ENCODE assay signal across 26 cellular contexts in the genomic region with DNA sequence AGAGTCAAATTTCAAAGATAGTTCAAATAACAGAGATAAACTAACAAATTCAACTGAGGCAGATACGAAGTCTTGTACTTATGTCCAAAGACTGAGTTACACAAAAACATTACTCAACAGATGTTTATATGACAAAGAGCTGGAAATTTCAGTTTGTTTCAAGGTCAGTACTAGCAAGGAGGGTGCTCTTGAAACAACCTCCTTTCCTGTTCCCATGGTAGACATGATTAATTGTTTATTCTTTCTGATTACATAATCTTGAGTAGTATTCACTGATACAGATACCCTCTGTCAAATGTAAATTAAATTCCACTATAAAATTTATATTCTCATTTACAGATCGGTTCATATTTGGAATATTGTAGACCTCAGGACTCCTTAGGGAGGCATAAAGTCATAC. TPM values are rescaled to one million over a fixed set of nuclear protein-coding genes. Genes with fewer than 3 reads are reported as not detected.
"Had no signal": no experiment of that assay in that cellular context is flagged by ENCODE, and none has a peak within 500 bp of the region (broad histone marks: within the 10 kb centered on the region; RNA-seq: fewer than 3 reads in every experiment).

No MANE protein-coding gene starts in this region.

- H3K36me3 Mint-ChIP-seq: activated naive CD4-positive, alpha-beta T cell treated with anti-CD3 and anti-CD28 coated beads, Interleukin-2, amount 50 U/mL, for 24 hours; mesothelial cell of epicardium; natural killer cell treated with Interleukin-12 subunit alpha and Interleukin-12 subunit beta and Interleukin-15 and Interleukin-18, amount 100 ng/mL, for 72 hours; stimulated activated memory B cell treated with anti-CD40 and anti-IgM and Interleukin-4, amounts not matched to agents 10 μg/mL and 1 μg/mL and 100 μg/mL, for 72 hours had no signal

- H3K36me3 ChIP-seq: breast epithelium, heart right ventricle, lower lobe of right lung, neutrophil, upper lobe of left lung had no signal

- H3K27me3 Mint-ChIP-seq: activated naive CD4-positive, alpha-beta T cell treated with anti-CD3 and anti-CD28 coated beads, Interleukin-2, amount 50 U/mL, for 24 hours; dendritic cell treated with granulocyte-macrophage colony-stimulating factor and Interleukin-4, amounts not matched to agents 40 ng/mL and 50 ng/mL, for 4 days; stimulated activated memory B cell treated with anti-CD40 and anti-IgM and Interleukin-4, amounts not matched to agents 10 μg/mL and 1 μg/mL and 100 μg/mL, for 72 hours had no signal

- ATAC-seq: activated T-cell treated with anti-CD3 and anti-CD28 coated beads, Interleukin-2, amount 50 U/mL, for 72 hours; gastrocnemius medialis; heart right ventricle; left cardiac atrium; natural killer cell treated with Interleukin-12 subunit alpha and Interleukin-12 subunit beta and Interleukin-15 and Interleukin-18, amount 100 ng/mL, for 72 hours; sciatic nerve; stimulated activated memory B cell treated with anti-CD40 and anti-IgM and Interleukin-4, amounts not matched to agents 10 μg/mL and 1 μg/mL and 100 μg/mL, for 72 hours had no signal

- H3K4me3 ChIP-seq: breast epithelium, gastrocnemius medialis, heart right ventricle, lower lobe of right lung, testis, upper lobe of left lung had no signal

- H3K9me3 Mint-ChIP-seq: activated naive CD4-positive, alpha-beta T cell treated with anti-CD3 and anti-CD28 coated beads, Interleukin-2, amount 50 U/mL, for 24 hours; dendritic cell treated with granulocyte-macrophage colony-stimulating factor and Interleukin-4, amounts not matched to agents 40 ng/mL and 50 ng/mL, for 4 days; mesothelial cell of epicardium; stimulated activated memory B cell treated with anti-CD40 and anti-IgM and Interleukin-4, amounts not matched to agents 10 μg/mL and 1 μg/mL and 100 μg/mL, for 72 hours had no signal

- DNase-seq: activated CD4-positive, alpha-beta T cell treated with anti-CD3 and anti-CD28 coated beads, Interleukin-2, amount 50 U/mL, for 1 hour; activated CD4-positive, CD25-positive, alpha-beta regulatory T cell treated with anti-CD3 and anti-CD28 coated beads, Interleukin-2, amount 50 U/mL, for 72 hours; activated gamma-delta T cell; activated T-cell treated with anti-CD3 and anti-CD28 coated beads, Interleukin-2, amount 50 U/mL, for 72 hours; effector memory CD4-positive, alpha-beta T cell; gastrocnemius medialis; heart right ventricle; left cardiac atrium; lower lobe of right lung; stimulated activated CD4-positive, alpha-beta T cell treated with anti-CD3 and anti-CD28 coated beads, Interleukin-4, amount 100 ng/mL, for 24 hours; T-helper 1 cell; T-helper 9 cell; testis; upper lobe of left lung had no signal

- H3K4me1 Mint-ChIP-seq: activated naive CD4-positive, alpha-beta T cell treated with anti-CD3 and anti-CD28 coated beads, Interleukin-2, amount 50 U/mL, for 24 hours; stimulated activated memory B cell treated with anti-CD40 and anti-IgM and Interleukin-4, amounts not matched to agents 10 μg/mL and 1 μg/mL and 100 μg/mL, for 72 hours had no signal

- H3K27ac ChIP-seq: breast epithelium, gastrocnemius medialis, heart right ventricle, lower lobe of right lung, neutrophil, parathyroid adenoma, testis, upper lobe of left lung had no signal

- FAIRE-seq: astrocyte had no signal

- H3K27ac Mint-ChIP-seq: activated naive CD4-positive, alpha-beta T cell treated with anti-CD3 and anti-CD28 coated beads, Interleukin-2, amount 50 U/mL, for 24 hours; activated T-cell treated with anti-CD3 and anti-CD28 coated beads, Interleukin-2, amount 50 U/mL, for 72 hours; dendritic cell treated with granulocyte-macrophage colony-stimulating factor and Interleukin-4, amounts not matched to agents 40 ng/mL and 50 ng/mL, for 4 days; mesothelial cell of epicardium; natural killer cell treated with Interleukin-12 subunit alpha and Interleukin-12 subunit beta and Interleukin-15 and Interleukin-18, amount 100 ng/mL, for 72 hours; stimulated activated memory B cell treated with anti-CD40 and anti-IgM and Interleukin-4, amounts not matched to agents 10 μg/mL and 1 μg/mL and 100 μg/mL, for 72 hours had no signal

- H3K9me3 ChIP-seq: breast epithelium, gastrocnemius medialis, heart right ventricle, lower lobe of right lung, neutrophil, testis, upper lobe of left lung had no signal

- H3K4me3 Mint-ChIP-seq: activated naive CD4-positive, alpha-beta T cell treated with anti-CD3 and anti-CD28 coated beads, Interleukin-2, amount 50 U/mL, for 24 hours; activated T-cell treated with anti-CD3 and anti-CD28 coated beads, Interleukin-2, amount 50 U/mL, for 72 hours; dendritic cell treated with granulocyte-macrophage colony-stimulating factor and Interleukin-4, amounts not matched to agents 40 ng/mL and 50 ng/mL, for 4 days; mesothelial cell of epicardium; natural killer cell treated with Interleukin-12 subunit alpha and Interleukin-12 subunit beta and Interleukin-15 and Interleukin-18, amount 100 ng/mL, for 72 hours; stimulated activated memory B cell treated with anti-CD40 and anti-IgM and Interleukin-4, amounts not matched to agents 10 μg/mL and 1 μg/mL and 100 μg/mL, for 72 hours had no signal

- H3K27me3 ChIP-seq: breast epithelium, gastrocnemius medialis, neutrophil, testis, upper lobe of left lung had no signal

- H3K4me1 ChIP-seq: breast epithelium, gastrocnemius medialis, heart right ventricle, parathyroid adenoma, testis, upper lobe of left lung had no signal

RNA-seq across cellular contexts. Expression of a gene that starts 23.4 kb away (rescaled TPM):
- total RNA-seq: activated CD8-positive, alpha-beta memory T cell treated with anti-CD3 and anti-CD28 coated beads for 36 hours; activated T-cell treated with anti-CD3 and anti-CD28 coated beads, Interleukin-2, amount 50 U/mL, for 72 hours; astrocyte; mesothelial cell of epicardium; natural killer cell treated with Interleukin-12 subunit alpha and Interleukin-12 subunit beta and Interleukin-15 and Interleukin-18, amount 100 ng/mL, for 72 hours had no signal
- polyA plus RNA-seq: fibroblast of lung had no signal
